13 cellular contexts compared by ENCODE assay signal in genomic region chr6:157203312-157203744, GRCh38.
DNase-seq lines count a peak whose midpoint lies in the region; ATAC-seq, FAIRE-seq and TF ChIP-seq lines count a peak whose summit lies in the region.
"Had no signal": no experiment of that assay in that cellular context is flagged by ENCODE, and none has a peak within 500 bp of the region (broad histone marks: within the 10 kb centered on the region; RNA-seq: fewer than 3 reads in every experiment).

No MANE protein-coding gene starts in this region.

- peak; percentile 90 for DNase-seq in GM12865 (ENCODE audit: low read depth)
- peak; percentile 66 for DNase-seq in NCI-H345 treated with DMSO at 0.1 percent for 48 hours (lab: John Stamatoyannopoulos, UW; ENCODE audit: unreplicated experiment)
- DNase-seq in SIG-M5 (lab: John Stamatoyannopoulos, UW), result no peak
- no peak for DNase-seq in cortex of kidney (lab: John Stamatoyannopoulos, UW)
- DNase-seq in uterus, result no peak
- no peak for DNase-seq in urothelium cell line (ENCODE audit: low spot score)
- DNase-seq: foreskin keratinocyte; midbrain; stimulated activated naive CD8-positive, alpha-beta T cell treated with anti-CD3 and anti-CD28 coated beads, Interleukin-15, amount 100 ng/mL, for 72 hours had no signal

- intact Hi-C loops in uterus (cut with DNase I; ENCODE audit: low total_unique reads), result no loop called here

- H3K4me1 ChIP-seq in uterus, result no peaks in the 10 kb centered on the region
- H3K4me1 ChIP-seq: BLaER1 had no signal

- TF ChIP-seq CTCF in GM12865 (IDR thresholded peaks at IDR 0.05; ENCODE audit: insufficient read depth, low read depth, low read length, missing control alignments) (no peak), uterus (IDR thresholded peaks at IDR 0.05) (no peak)

- no peak for TF ChIP-seq POLR2A in uterus (IDR thresholded peaks at IDR 0.05)

- FAIRE-seq in urothelium cell line (lab: Jason Lieb, UNC), result no peak

- peak; percentile 86 for ATAC-seq in GM19467 (IDR thresholded peaks at IDR 0.05; ENCODE audit: unreplicated experiment)
- ATAC-seq in HG03066 (IDR thresholded peaks at IDR 0.05; ENCODE audit: low read depth, unreplicated experiment), result peak; percentile 93
- ATAC-seq: foreskin keratinocyte; SK-N-SH treated with all-trans-retinoic acid at 6 μM for 48 hours; stimulated activated naive CD8-positive, alpha-beta T cell treated with anti-CD3 and anti-CD28 coated beads, Interleukin-15, amount 100 ng/mL, for 72 hours had no signal

- H3K9me3 ChIP-seq in uterus, result no peaks in the 10 kb centered on the region
- H3K9me3 ChIP-seq: BLaER1 had no signal

- H3K4me3 ChIP-seq in GM12865 (ENCODE audit: low read depth, low read length), result no peak overlapping the region
- H3K4me3 ChIP-seq in uterus, result no peak overlapping the region
- H3K4me3 ChIP-seq: BLaER1 had no signal

- no peaks in the 10 kb centered on the region for H3K36me3 ChIP-seq in uterus

- H3K27me3 ChIP-seq in uterus, result no peaks in the 10 kb centered on the region
- H3K27me3 ChIP-seq: BLaER1, foreskin keratinocyte had no signal

- no peak overlapping the region for H3K27ac ChIP-seq in uterus
- H3K27ac ChIP-seq: BLaER1, foreskin keratinocyte had no signal

Comparison
In these comparisons a context has a peak if more than half of its experiments do, and no peak if none do; other contexts are left out.
1. DNase-seq: peak in GM12865 (single experiment) and NCI-H345 treated with DMSO at 0.1 percent for 48 hours (single experiment); none in SIG-M5 (single experiment), cortex of kidney (single experiment), uterus (0 of 2) and urothelium cell line (single experiment).